ENCODE assay signal across 3 cellular contexts in genomic region chr3:141803538-141803937, GRCh38. TPM values are rescaled to one million over a fixed set of nuclear protein-coding genes. Genes with fewer than 3 reads are reported as not detected.
"Had no signal": no experiment of that assay in that cellular context is flagged by ENCODE, and none has a peak within 500 bp of the region (broad histone marks: within the 10 kb centered on the region; RNA-seq: fewer than 3 reads in every experiment).

No MANE protein-coding gene starts in this region.

RNA-seq across cellular contexts. Expression of gene GRK7, which starts 40.3 kb away (rescaled TPM):
- total RNA-seq: thoracic aorta, thyroid gland, ureter had no signal
